Comparison of ENCODE assay signal across 21 cellular contexts in the genomic region with DNA sequence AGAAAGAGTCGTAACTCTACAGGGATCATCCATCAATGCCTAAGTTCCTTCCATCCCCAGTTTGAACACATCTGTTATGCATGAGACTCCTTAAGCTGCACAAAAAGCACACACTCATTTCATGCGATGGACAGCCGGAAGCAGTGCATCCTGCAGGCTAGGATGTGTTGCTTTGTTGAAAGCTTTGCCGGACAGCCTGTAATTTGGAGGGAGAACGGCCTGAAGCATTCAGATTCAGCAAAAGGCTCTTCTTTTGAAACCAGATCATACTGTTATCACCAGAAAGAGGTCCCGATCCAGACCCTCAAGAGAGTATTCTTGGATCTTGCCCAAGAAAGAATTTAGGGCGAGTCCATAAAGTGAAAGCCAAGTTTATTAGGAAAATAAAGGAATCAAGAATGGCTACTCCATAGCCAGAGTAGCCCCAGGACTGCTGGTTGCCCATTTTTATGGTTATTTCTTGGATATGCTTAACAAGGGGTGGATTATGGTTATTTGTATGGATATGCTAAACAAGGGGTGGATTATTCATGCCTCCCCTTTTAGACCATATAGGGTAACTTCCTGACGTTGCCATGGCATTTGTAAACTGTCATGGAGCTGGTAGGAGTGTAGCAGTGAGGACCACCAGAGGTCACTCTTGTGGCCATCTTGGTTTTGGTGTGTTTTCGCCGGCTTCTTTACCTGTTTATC. TPM values are rescaled to one million over a fixed set of nuclear protein-coding genes. Genes with fewer than 3 reads are reported as not detected.
DNase-seq lines count a peak whose midpoint lies in the region; ATAC-seq, FAIRE-seq and TF ChIP-seq lines count a peak whose summit lies in the region.
"Had no signal": no experiment of that assay in that cellular context is flagged by ENCODE, and none has a peak within 500 bp of the region (broad histone marks: within the 10 kb centered on the region; RNA-seq: fewer than 3 reads in every experiment).

No MANE protein-coding gene starts in this region.

- H3K4me1 ChIP-seq in GM23338 (ENCODE audit: insufficient read depth), result peaks cover 37% of the 10 kb centered on the region
- peaks cover 22% of the 10 kb centered on the region for H3K4me1 ChIP-seq in HUES48 (ENCODE audit: control insufficient read depth, insufficient read depth, low read length)
- peaks cover 5 to 21% (median 14%) of the 10 kb centered on the region in 4 experiments; a peak in 6 of 7 replicates for H3K4me1 ChIP-seq in H1 (replicated peaks in 1 of 4; ENCODE audit: control insufficient read depth in 3 of 4, insufficient read depth in 4 of 4, low read length in 3 of 4)
- H3K4me1 ChIP-seq: esophagus muscularis mucosa had no signal

- H3K9me3 ChIP-seq in HUES48 (ENCODE audit: control insufficient read depth, insufficient read depth, low read length) (peaks cover 14% of the 10 kb centered on the region), H1 (ENCODE audit: insufficient read depth in 2 of 2, low read depth in 1 of 2, low read length in 1 of 2) (peaks cover 11 to 16% of the 10 kb centered on the region in 2 experiments)
- H3K9me3 ChIP-seq: vagina had no signal

- H2BK12ac ChIP-seq in H1 (ENCODE audit: low read depth, low read length), result peak overlapping the region; percentile 72

- no peak overlapping the region for H3K14ac ChIP-seq in H1 (ENCODE audit: insufficient read length)

- POLR2A ChIA-PET in H1 (lab: Charles Lee; ENCODE audit: partially characterized antibody), result no interaction called here

- H3K27ac ChIP-seq in GM23338 (ENCODE audit: low read depth), result peak overlapping the region; percentile 84
- peak overlapping the region; percentile 94 for H3K27ac ChIP-seq in HUES48 (ENCODE audit: low read depth, low read length)
- H3K27ac ChIP-seq in H1 (ENCODE audit: low read depth, low read length), result peak overlapping the region; percentile 71
- H3K27ac ChIP-seq: BLaER1, esophagus muscularis mucosa, vagina had no signal

- no peaks in the 10 kb centered on the region for H3K79me1 ChIP-seq in H1 (ENCODE audit: low read depth, low read length)

- H2AK5ac ChIP-seq in H1 (ENCODE audit: low read depth, low read length), result peak overlapping the region; percentile 44; the same call in 1 of the 2 replicates

- peak; percentile 61 for DNase-seq in GM23338 (ENCODE audit: low spot score)
- peak in 1 of 2 experiments; percentile 53 for DNase-seq in H1 (ENCODE audit: low read depth in 1 of 2, low spot score in 2 of 2)
- DNase-seq in neural crest cell (ENCODE audit: low read depth, low spot score), result no peak
- no peak for DNase-seq in head of caudate nucleus
- no peak for DNase-seq in NCI-H1048 (lab: John Stamatoyannopoulos, UW)
- DNase-seq: activated effector memory CD4-positive, alpha-beta T cell treated with Interleukin-2 at 50 U/mL for 16 hours; amniotic stem cell; central memory CD4-positive, alpha-beta T cell; mammary epithelial cell; naive thymus-derived CD8-positive, alpha-beta T cell; NCI-H1694; NCI-H446 treated with DMSO at 0.1 percent for 48 hours; substantia nigra had no signal

- TF ChIP-seq CTCF in GM23338 (conservative IDR thresholded peaks at IDR 0.05; ENCODE audit: low read depth in 2 of 2) (peak; percentile 62 to 70), H1 (IDR thresholded peaks at IDR 0.05; ENCODE audit: control extremely low read depth in 1 of 3, insufficient read depth in 1 of 3, low read depth in 1 of 3, low read length in 3 of 3) (peak; percentile 23 to 51 (median 26); a peak in 3 of 4 replicates), neural crest cell (conservative IDR thresholded peaks at IDR 0.05) (no peak)

- H3K4ac ChIP-seq in H1 (replicated peaks; ENCODE audit: insufficient read length, low read depth, low read length), result peak overlapping the region; percentile 30

- H3K4me3 Mint-ChIP-seq in GM23338, result no peak overlapping the region; the same call in 2 of the 3 replicates
- H3K4me3 Mint-ChIP-seq in neural crest cell, result no peak overlapping the region
- H3K4me3 Mint-ChIP-seq: naive thymus-derived CD8-positive, alpha-beta T cell had no signal

- H3K79me2 ChIP-seq in GM23338 (replicated peaks; ENCODE audit: insufficient read depth), result no peaks in the 10 kb centered on the region
- H3K79me2 ChIP-seq in H1 (ENCODE audit: control insufficient read depth in 1 of 2, insufficient read depth in 2 of 2, low read length in 2 of 2), result no peaks in the 10 kb centered on the region

- 35% methylated on average over 10 of the region's 10 CpGs; no CpG with 5 or more reads in 1 of the 2 experiments for WGBS in H1 (ENCODE audit: extremely low coverage in 1 of 2, insufficient coverage in 1 of 2, insufficient read length in 1 of 2, insufficient replicate concordance in 2 of 2, low coverage in 1 of 2, low lambda C conversion rate in 2 of 2, missing lambda C conversion rate in 1 of 2), 2 experiments

- no peaks in the 10 kb centered on the region for H3K36me3 ChIP-seq in GM23338 (ENCODE audit: insufficient read depth)
- H3K36me3 ChIP-seq in HUES48 (ENCODE audit: control insufficient read depth, insufficient read depth, low read length), result no peaks in the 10 kb centered on the region
- H3K36me3 ChIP-seq in H1 (ENCODE audit: control insufficient read depth in 2 of 4, insufficient read depth in 4 of 4, low read length in 3 of 4), result 0 out of 8 replicates have a peak, but pooled peaks cover 0 to 4% (median 0%) of the 10 kb centered on the region in 4 experiments
- H3K36me3 ChIP-seq: BLaER1, esophagus muscularis mucosa, vagina had no signal

- H3K27ac Mint-ChIP-seq in GM23338 (peak overlapping the region; percentile 91), neural crest cell (ENCODE audit: unreplicated experiment) (peak overlapping the region; percentile 47)
- H3K27ac Mint-ChIP-seq: naive thymus-derived CD8-positive, alpha-beta T cell had no signal

- H4K8ac ChIP-seq in H1 (ENCODE audit: extremely low read depth, insufficient read depth, low read length), result no peak overlapping the region

- peak overlapping the region; percentile 69 for H2BK20ac ChIP-seq in H1 (ENCODE audit: low read length)

- CTCF ChIA-PET in H1 (lab: Charles Lee; ENCODE audit: partially characterized antibody), result no interaction called here

- peak overlapping the region; percentile 48 for H2BK120ac ChIP-seq in H1 (replicated peaks; ENCODE audit: low read depth, low read length)

- H4K91ac ChIP-seq in H1 (replicated peaks; ENCODE audit: insufficient read length, low read length), result peak overlapping the region; percentile 59

- H3K23ac ChIP-seq in H1 (ENCODE audit: insufficient read length), result no peak overlapping the region

- H2BK15ac ChIP-seq in H1 (ENCODE audit: low read length), result no peak overlapping the region

- H3K56ac ChIP-seq in H1 (replicated peaks; ENCODE audit: insufficient read length, low read depth, low read length), result peak overlapping the region; percentile 12

- peak; percentile 78 for FAIRE-seq in H1 (lab: Jason Lieb, UNC)
- FAIRE-seq: HTR-8/SVneo, islet of Langerhans, RCC 7860 had no signal

- peak overlapping the region; percentile 79; the same call in 1 of the 2 replicates for H2BK5ac ChIP-seq in H1 (ENCODE audit: low read depth, low read length)

- H4K5ac ChIP-seq in H1 (ENCODE audit: insufficient read length, low read depth, low read length), result peak overlapping the region; percentile 74

- H3K4me2 ChIP-seq in GM23338 (0 out of 2 replicates have a peak overlapping the region, but pooled peaks have one; percentile 1), H1 (ENCODE audit: insufficient read depth in 1 of 2, low read depth in 2 of 2, low read length in 2 of 2) (peak overlapping the region; percentile 48 to 50)

- peak overlapping the region; percentile 86 for H3K18ac ChIP-seq in H1 (ENCODE audit: extremely low read depth, low read length)

- H3K4me3 ChIP-seq in GM23338 (0 out of 2 replicates have a peak overlapping the region, but pooled peaks have one; percentile 1), HUES48 (ENCODE audit: low read depth, low read length) (0 out of 2 replicates have a peak overlapping the region, but pooled peaks have one; percentile 7), H1 (ENCODE audit: extremely low read depth in 1 of 4, insufficient read depth in 2 of 4, low read depth in 3 of 4, low read length in 4 of 4) (peak overlapping the region in 1 of 4 experiments; percentile 6; a peak in 2 of 8 replicates)
- H3K4me3 ChIP-seq: BLaER1, esophagus muscularis mucosa, vagina had no signal

- no peak for TF ChIP-seq POLR2A in H1 (IDR thresholded peaks at IDR 0.05; ENCODE audit: control extremely low read depth in 1 of 2, low read depth in 2 of 2, low read length in 2 of 2)

- no peaks in the 10 kb centered on the region for H3K27me3 ChIP-seq in GM23338 (ENCODE audit: insufficient read depth)
- H3K27me3 ChIP-seq in HUES48 (ENCODE audit: control insufficient read depth, insufficient read depth, low read length), result no peaks in the 10 kb centered on the region
- H3K27me3 ChIP-seq in H1 (replicated peaks in 1 of 4; ENCODE audit: control insufficient read depth in 3 of 4, extremely low read depth in 1 of 4, insufficient read depth in 3 of 4, low read length in 3 of 4), result no peaks in the 10 kb centered on the region
- H3K27me3 ChIP-seq: BLaER1, vagina had no signal

- H4K20me1 ChIP-seq in GM23338 (replicated peaks; ENCODE audit: insufficient read depth), result no peaks in the 10 kb centered on the region
- no peaks in the 10 kb centered on the region for H4K20me1 ChIP-seq in H1 (replicated peaks in 1 of 2; ENCODE audit: control insufficient read depth in 1 of 2, insufficient read depth in 2 of 2, low read length in 2 of 2)
- H4K20me1 ChIP-seq: BLaER1 had no signal

- ATAC-seq in GM23338 (peak; percentile 89), GM19351 (IDR thresholded peaks at IDR 0.05; ENCODE audit: unreplicated experiment) (no peak)
- ATAC-seq: naive thymus-derived CD8-positive, alpha-beta T cell had no signal

- intact Hi-C loops in head of caudate nucleus (cut with DNase I), result no loop called here

- TF ChIP-seq RAD21 in H1 (IDR thresholded peaks at IDR 0.05 in 1 of 2, conservative IDR thresholded peaks at IDR 0.05 in 1 of 2; ENCODE audit: low read depth in 2 of 2, low read length in 2 of 2), result peak; percentile 16 to 45; a peak in 3 of 4 replicates

- H3K36me3 Mint-ChIP-seq in GM23338 (ENCODE audit: low read depth), result peaks cover 33% of the 10 kb centered on the region
- H3K36me3 Mint-ChIP-seq in neural crest cell (ENCODE audit: low read depth), result no peaks in the 10 kb centered on the region

- H3K27me3 Mint-ChIP-seq in GM23338 (ENCODE audit: insufficient read depth, low read depth, poor library complexity) (peaks cover 6% of the 10 kb centered on the region), neural crest cell (ENCODE audit: low read depth) (no peaks in the 10 kb centered on the region)

- TF ChIP-seq EP300 in H1 (IDR thresholded peaks at IDR 0.05; ENCODE audit: borderline replicate concordance in 1 of 2, low read depth in 2 of 2, low read length in 2 of 2), result peak in 1 of 2 experiments; percentile 67; a peak in 1 of 3 replicates

- H3F3A ChIP-seq in GM23338 (replicated peaks; ENCODE audit: low read depth), result 0 out of 2 replicates have a peak, but pooled peaks cover 3% of the 10 kb centered on the region

- H3K9me2 ChIP-seq in GM23338 (ENCODE audit: insufficient read depth), result no peaks in the 10 kb centered on the region

- H3K9ac ChIP-seq in HUES48 (ENCODE audit: low read depth, low read length) (peak overlapping the region; percentile 17), H1 (replicated peaks in 1 of 4; ENCODE audit: extremely low read depth in 1 of 4, low read depth in 3 of 4, low read length in 3 of 4) (peak overlapping the region in 1 of 4 experiments; percentile 44; a peak in 1 of 7 replicates)
- H3K9ac ChIP-seq: BLaER1 had no signal

- H3K4me1 Mint-ChIP-seq in GM23338, result peaks cover 27% of the 10 kb centered on the region
- H3K4me1 Mint-ChIP-seq in neural crest cell, result peaks cover 36% of the 10 kb centered on the region
- H3K4me1 Mint-ChIP-seq: naive thymus-derived CD8-positive, alpha-beta T cell had no signal

- H3K23me2 ChIP-seq in H1 (ENCODE audit: low read depth, low read length), result no peaks in the 10 kb centered on the region

- peaks cover 46% of the 10 kb centered on the region for H3K9me3 Mint-ChIP-seq in GM23338
- H3K9me3 Mint-ChIP-seq in neural crest cell, result peaks cover 11% of the 10 kb centered on the region

- no peak overlapping the region for H2AFZ ChIP-seq in GM23338
- H2AFZ ChIP-seq in H1 (ENCODE audit: low read length), result no peak overlapping the region

RNA-seq across cellular contexts. Expression of a gene that starts 48.1 kb away (rescaled TPM):
- 18.5 and 33.9 TPM in 2 replicates for total RNA-seq in GM23338 (2014; rRNA removed; shearing (Covaris generic))
- polyA plus RNA-seq in GM23338 (2016; fragmentation: Nextera tagmentation; extraction: Ambion mirVana) (43.0 and 44.3 TPM in 2 replicates), H1 (2011; rRNA removed) (43.4 and 46.8 TPM in 2 replicates)
- total RNA-seq in H1 (2021; fragmentation: NEBNext Ultra II Directional; extraction: Animal tissue kit (Norgen Biotek cat#: 25700)), result 29.1 and 35.1 TPM in 2 replicates
- polyA plus RNA-seq in H1 (2011; cell fraction: cytosol; rRNA removed), result 36.5 TPM
- 54.8 TPM for polyA plus RNA-seq in H1 (2011; cell fraction: nucleus; rRNA removed)
- 29.2 to 34.0 TPM (median 33.8 TPM) in 4 replicates for polyA plus RNA-seq in H1 (2012, experiment 1 of 2)
- polyA plus RNA-seq in H1 (2012, experiment 2 of 2), result 30.9 TPM
- 22.1 TPM for polyA plus RNA-seq in H1 (2013, experiment 1 of 2)
- polyA plus RNA-seq in H1 (2013, experiment 2 of 2), result 23.6 TPM
- polyA minus RNA-seq in H1 (2011; rRNA and poly(A)+ RNA removed), result 51.6 and 57.5 TPM in 2 replicates
- polyA minus RNA-seq in H1 (2011; cell fraction: cytosol; rRNA and poly(A)+ RNA removed), result 15.0 TPM
- 45.8 TPM for polyA minus RNA-seq in H1 (2011; cell fraction: nucleus; rRNA and poly(A)+ RNA removed)
- total RNA-seq in neural crest cell, result 25.1 and 28.6 TPM in 2 replicates

RNA-seq across cellular contexts. Expression of a gene that starts 48.1 kb away (rescaled TPM):
- 43.8 and 45.0 TPM in 2 replicates for total RNA-seq in GM23338 (2014; rRNA removed; shearing (Covaris generic))
- polyA plus RNA-seq in GM23338 (2016; fragmentation: Nextera tagmentation; extraction: Ambion mirVana) (16.1 and 16.4 TPM in 2 replicates), H1 (2011; rRNA removed) (28.5 and 41.4 TPM in 2 replicates)
- total RNA-seq in H1 (2021; fragmentation: NEBNext Ultra II Directional; extraction: Animal tissue kit (Norgen Biotek cat#: 25700)), result 45.8 and 46.4 TPM in 2 replicates
- 33.4 TPM for polyA plus RNA-seq in H1 (2011; cell fraction: cytosol; rRNA removed)
- 34.7 TPM for polyA plus RNA-seq in H1 (2011; cell fraction: nucleus; rRNA removed)
- polyA plus RNA-seq in H1 (2012, experiment 1 of 2), result 23.6 to 30.7 TPM (median 29.1 TPM) in 4 replicates
- polyA plus RNA-seq in H1 (2012, experiment 2 of 2), result 29.3 TPM
- 19.5 TPM for polyA plus RNA-seq in H1 (2013, experiment 1 of 2)
- 17.9 TPM for polyA plus RNA-seq in H1 (2013, experiment 2 of 2)
- 29.9 and 30.2 TPM in 2 replicates for polyA minus RNA-seq in H1 (2011; rRNA and poly(A)+ RNA removed)
- polyA minus RNA-seq in H1 (2011; cell fraction: cytosol; rRNA and poly(A)+ RNA removed), result 40.1 TPM
- polyA minus RNA-seq in H1 (2011; cell fraction: nucleus; rRNA and poly(A)+ RNA removed), result 31.7 TPM
- 41.6 and 42.0 TPM in 2 replicates for total RNA-seq in neural crest cell
